2 cellular contexts compared by ENCODE assay signal in the genomic region with DNA sequence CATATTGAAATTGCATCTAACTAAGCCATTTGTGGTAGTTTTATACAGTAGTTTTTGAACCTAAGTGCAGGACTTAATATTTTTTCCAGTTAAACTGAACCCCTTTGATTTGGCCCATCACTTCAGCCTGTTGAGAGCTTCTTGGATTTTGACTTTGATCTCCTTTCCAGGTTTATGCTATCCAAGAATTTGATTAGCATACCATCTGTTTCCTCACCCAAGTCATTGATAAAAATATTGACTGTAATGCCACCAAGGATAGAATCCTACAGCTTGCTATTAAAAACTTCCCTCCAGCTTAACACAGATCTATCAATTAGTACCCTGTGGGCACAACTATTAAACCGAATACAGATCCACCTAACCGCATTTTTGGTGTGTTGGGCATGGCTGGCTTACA.
A peak's percentile ranks its signal among the peaks of the same experiment; 100 is the strongest.
TF ChIP-seq lines count a peak whose summit lies in the region.

No MANE protein-coding gene starts in this region.

TF ChIP-seq in HepG2, 621 proteins besides CTCF, POLR2A, EP300 and RAD21:
- TF ChIP-seq BCL6 (CRISPR knock-in tag; IDR thresholded peaks at IDR 0.05) (peak; percentile 62), ZNF773 (CRISPR knock-in tag; IDR thresholded peaks at IDR 0.05; ENCODE audit: borderline replicate concordance) (no peak), FOXC1 (CRISPR knock-in tag; IDR thresholded peaks at IDR 0.05; ENCODE audit: borderline replicate concordance) (no peak)

TF ChIP-seq in HEK293, 187 proteins besides CTCF, POLR2A, EP300 and RAD21:
- TF ChIP-seq, protein P1, sequence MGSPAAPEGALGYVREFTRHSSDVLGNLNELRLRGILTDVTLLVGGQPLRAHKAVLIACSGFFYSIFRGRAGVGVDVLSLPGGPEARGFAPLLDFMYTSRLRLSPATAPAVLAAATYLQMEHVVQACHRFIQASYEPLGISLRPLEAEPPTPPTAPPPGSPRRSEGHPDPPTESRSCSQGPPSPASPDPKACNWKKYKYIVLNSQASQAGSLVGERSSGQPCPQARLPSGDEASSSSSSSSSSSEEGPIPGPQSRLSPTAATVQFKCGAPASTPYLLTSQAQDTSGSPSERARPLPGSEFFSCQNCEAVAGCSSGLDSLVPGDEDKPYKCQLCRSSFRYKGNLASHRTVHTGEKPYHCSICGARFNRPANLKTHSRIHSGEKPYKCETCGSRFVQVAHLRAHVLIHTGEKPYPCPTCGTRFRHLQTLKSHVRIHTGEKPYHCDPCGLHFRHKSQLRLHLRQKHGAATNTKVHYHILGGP (tag by site-specific recombination; IDR thresholded peaks at IDR 0.05), result peak; percentile 53; the same call in 1 of the 2 replicates
- no peak for TF ChIP-seq SP7 (tag by site-specific recombination; IDR thresholded peaks at IDR 0.05)
